In the genomic region with DNA sequence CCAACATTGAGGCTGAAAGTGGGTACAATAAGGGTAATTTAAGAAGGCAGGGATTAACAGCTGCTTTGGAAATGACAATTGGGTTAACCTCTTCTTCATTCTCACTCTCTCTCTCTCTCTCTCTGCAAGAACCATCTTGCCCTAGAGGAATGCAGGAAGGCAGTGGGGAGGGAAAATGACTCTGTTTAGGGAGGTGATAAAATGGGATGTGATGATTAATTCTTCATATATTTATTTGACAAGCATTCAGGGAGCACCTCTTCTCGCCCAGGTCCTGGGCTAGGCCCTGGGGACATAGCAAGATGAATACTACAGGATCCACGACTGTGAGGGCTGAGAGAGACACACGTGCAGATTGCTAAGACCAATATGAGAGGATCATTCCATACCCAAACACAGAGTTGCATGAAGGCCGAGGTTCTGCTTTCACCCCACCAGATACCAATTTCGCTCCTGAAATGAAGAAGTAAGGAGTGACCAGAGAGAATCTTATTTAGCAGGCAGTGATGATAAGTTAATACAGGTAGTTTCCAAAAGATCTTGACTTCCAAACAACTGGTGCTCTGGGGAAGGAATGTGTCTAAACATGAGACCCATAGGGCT, we compare ENCODE assay signal across 1 cellular context.
TF ChIP-seq lines count a peak whose summit lies in the region.

No MANE protein-coding gene starts in this region.

TF ChIP-seq in K562, 482 proteins besides CTCF, POLR2A, EP300 and RAD21 (continued from another document):
- TF ChIP-seq, protein P1, sequence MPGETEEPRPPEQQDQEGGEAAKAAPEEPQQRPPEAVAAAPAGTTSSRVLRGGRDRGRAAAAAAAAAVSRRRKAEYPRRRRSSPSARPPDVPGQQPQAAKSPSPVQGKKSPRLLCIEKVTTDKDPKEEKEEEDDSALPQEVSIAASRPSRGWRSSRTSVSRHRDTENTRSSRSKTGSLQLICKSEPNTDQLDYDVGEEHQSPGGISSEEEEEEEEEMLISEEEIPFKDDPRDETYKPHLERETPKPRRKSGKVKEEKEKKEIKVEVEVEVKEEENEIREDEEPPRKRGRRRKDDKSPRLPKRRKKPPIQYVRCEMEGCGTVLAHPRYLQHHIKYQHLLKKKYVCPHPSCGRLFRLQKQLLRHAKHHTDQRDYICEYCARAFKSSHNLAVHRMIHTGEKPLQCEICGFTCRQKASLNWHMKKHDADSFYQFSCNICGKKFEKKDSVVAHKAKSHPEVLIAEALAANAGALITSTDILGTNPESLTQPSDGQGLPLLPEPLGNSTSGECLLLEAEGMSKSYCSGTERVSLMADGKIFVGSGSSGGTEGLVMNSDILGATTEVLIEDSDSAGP (CRISPR knock-in tag; IDR thresholded peaks at IDR 0.05): no peak
TF ChIP-seq in K562: peak in this region for 0.
